8 cellular contexts compared by ENCODE assay signal in the genomic region with DNA sequence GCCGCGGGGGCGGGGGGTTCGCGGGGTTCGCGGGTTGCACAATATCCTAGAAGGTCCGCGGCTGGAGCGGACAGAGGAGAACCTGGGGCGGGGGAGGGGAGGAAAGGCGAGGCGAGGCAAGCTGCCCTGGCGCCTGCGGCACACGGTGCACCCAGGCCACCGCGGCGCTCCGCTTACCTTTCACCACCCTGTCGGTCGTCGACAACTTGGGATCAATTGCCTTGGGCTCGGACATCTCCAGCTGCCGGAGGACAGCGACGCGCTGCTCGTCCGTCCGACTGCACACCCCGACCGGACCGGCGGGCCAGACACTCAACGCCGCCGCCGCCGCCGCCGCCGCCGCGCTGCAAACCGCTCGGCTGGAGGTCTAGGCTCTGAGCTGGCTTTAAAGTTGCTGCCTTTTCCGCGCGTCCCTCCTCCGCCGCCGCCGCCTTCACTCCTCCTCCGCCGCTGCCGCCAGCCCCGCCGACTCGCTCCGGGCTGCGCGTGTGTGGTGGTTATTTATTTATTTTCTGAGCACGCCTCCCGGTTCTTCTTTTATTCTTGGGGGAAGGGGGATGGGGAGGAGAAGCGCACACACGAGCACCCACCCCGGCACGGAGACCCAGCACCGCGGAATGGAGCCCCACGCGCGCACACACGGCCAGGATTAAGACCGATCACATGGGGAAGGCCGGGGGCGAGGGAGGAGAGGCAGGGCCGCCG. TPM values are rescaled to one million over a fixed set of nuclear protein-coding genes. Genes with fewer than 3 reads are reported as not detected.
DNase-seq lines count a peak whose midpoint lies in the region; TF ChIP-seq lines count a peak whose summit lies in the region.

No MANE protein-coding gene starts in this region.

- H3K4me1 ChIP-seq in right atrium auricular region: peaks cover 0 to 9% of the 10 kb centered on the region in 2 donors

- DNase-seq in COLO668 (lab: John Stamatoyannopoulos, UW; ENCODE audit: unreplicated experiment) (peak; percentile 78), GM20000 (ENCODE audit: low spot score) (peak; percentile 62), HPDE6-E6E7 (ENCODE audit: extremely low spot score) (peak; percentile 16), SK-N-DZ (ENCODE audit: low spot score) (peak; percentile 35), amygdala (lab: John Stamatoyannopoulos, UW) (peak in 49 of 56 donors; percentile 5 to 87 (median 62)), right atrium auricular region (ENCODE audit: low spot score) (peak; percentile 61), putamen (ENCODE audit: low spot score) (peak; percentile 38), KG1 (lab: John Stamatoyannopoulos, UW) (no peak)

- H3K4me3 ChIP-seq in right atrium auricular region: peak overlapping the region; percentile 65 to 89

- TF ChIP-seq CTCF in GM20000 (IDR thresholded peaks at IDR 0.05; ENCODE audit: extremely low read depth, missing control alignments) (no peak), right atrium auricular region (IDR thresholded peaks at IDR 0.05) (no peak)

- no peaks in the 10 kb centered on the region for H3K36me3 ChIP-seq in right atrium auricular region

- no peaks in the 10 kb centered on the region for H3K27me3 ChIP-seq in right atrium auricular region

- no peaks in the 10 kb centered on the region for H3K9me3 ChIP-seq in right atrium auricular region

- peak overlapping the region; percentile 94 to 98 for H3K27ac ChIP-seq in right atrium auricular region

RNA-seq across cellular contexts. Expression of a gene that starts 0.6 kb away (rescaled TPM):
- polyA plus RNA-seq in SK-N-DZ (2014; cell fraction: cytosol; rRNA removed): 20.1 and 20.9 TPM in 2 replicates
- polyA plus RNA-seq in SK-N-DZ (2014; cell fraction: nucleus; rRNA removed): 15.6 and 17.6 TPM in 2 replicates
- total RNA-seq in right atrium auricular region: 10 to 100 TPM; 11.2 to 15.7 TPM
